In the genomic region with DNA sequence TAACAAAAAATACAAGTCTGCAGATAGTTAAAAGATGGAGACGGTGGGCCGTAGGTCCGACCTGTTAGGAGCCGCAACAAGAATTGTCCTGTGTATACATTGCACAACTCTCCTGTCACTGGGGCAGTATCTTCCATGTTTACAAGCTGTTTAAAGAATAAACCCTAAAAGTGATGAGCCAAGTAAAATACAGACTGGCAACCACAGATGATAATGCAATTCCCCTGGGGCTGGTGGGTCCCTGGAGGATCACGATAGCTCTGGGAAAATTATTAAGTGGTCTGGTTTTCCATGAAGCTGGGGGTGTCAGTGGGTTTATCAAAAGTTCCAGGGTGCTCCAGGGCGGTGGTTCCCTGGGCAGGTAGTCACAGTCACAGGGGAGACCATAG, we compare ENCODE assay signal across 18 cellular contexts. TPM values are rescaled to one million over a fixed set of nuclear protein-coding genes. Genes with fewer than 3 reads are reported as not detected.
DNase-seq lines count a peak whose midpoint lies in the region; ATAC-seq and TF ChIP-seq lines count a peak whose summit lies in the region.
"Had no signal": no experiment of that assay in that cellular context is flagged by ENCODE, and none has a peak within 500 bp of the region (broad histone marks: within the 10 kb centered on the region; RNA-seq: fewer than 3 reads in every experiment).

No MANE protein-coding gene starts in this region.

- no peaks in the 10 kb centered on the region for H3K9me3 Mint-ChIP-seq in osteocyte (ENCODE audit: unreplicated experiment)
- H3K9me3 Mint-ChIP-seq: activated CD4-positive, alpha-beta memory T cell treated with anti-CD3 and anti-CD28 coated beads, Interleukin-2, amount 10 ng/mL, durations not matched to agents 7 days and 5 days; T-helper 1 cell treated with Interleukin-12 subunit alpha and Interleukin-12 subunit beta and Interleukin-4 antibody, amounts not matched to agents 30 μg/mL and 1 μg/mL, for 36 hours had no signal

- DNase-seq in EL (peak; percentile 60), PC-9 (no peak), ecto neural progenitor cell (ENCODE audit: low spot score) (peak; percentile 15), osteocyte (ENCODE audit: extremely low spot score, unreplicated experiment) (peak; percentile 32), upper lobe of right lung (no peak), iPS-NIHi7 (ENCODE audit: extremely low spot score) (no peak)
- DNase-seq in activated CD4-positive, alpha-beta T cell treated with anti-CD3 and anti-CD28 coated beads for 48 hours: no peak
- DNase-seq: activated CD4-positive, alpha-beta memory T cell treated with anti-CD3 and anti-CD28 coated beads, Interleukin-2, amount 10 ng/mL, durations not matched to agents 7 days and 5 days; activated T-cell treated with anti-CD3 and anti-CD28 coated beads, Interleukin-2, amount 50 U/mL, for 48 hours; Calu3; erythroblast; KG1; NK-92 treated with Interleukin-12 subunit alpha and Interleukin-12 subunit beta, amount 100 ng/mL, for 24 hours; stimulated activated CD4-positive, alpha-beta T cell treated with anti-CD3 and anti-CD28 coated beads, Interleukin-4, amount 100 ng/mL, for 1 hour had no signal

- no peaks in the 10 kb centered on the region for H4K20me1 ChIP-seq in PC-9 (ENCODE audit: insufficient read depth)

- intact Hi-C loops in PC-9 (cut with micrococcal nuclease; ENCODE audit: unreplicated experiment): loop anchor here (10.0 kb wide), 1 partner anchor 314 kb away; no protein-coding TSS in a partner anchor
- intact Hi-C loops in upper lobe of right lung (cut with DNase I): loop anchor here (10.0 kb wide), 1 partner anchor 96 kb away; no protein-coding TSS in a partner anchor

- no peak overlapping the region for H3K4me3 ChIP-seq in PC-9
- H3K4me3 ChIP-seq in upper lobe of right lung: no peak overlapping the region

- TF ChIP-seq CTCF in PC-9 (conservative IDR thresholded peaks at IDR 0.05): no peak
- TF ChIP-seq CTCF in osteocyte (IDR thresholded peaks at IDR 0.05): no peak
- TF ChIP-seq CTCF in upper lobe of right lung (IDR thresholded peaks at IDR 0.05): no peak

- no peak overlapping the region for H2AFZ ChIP-seq in PC-9

- no TSS peak for BruUV-seq in PC-9 (replicated peaks; lab: Mats Ljungman, UMichigan)

- ATAC-seq in HG02798 (IDR thresholded peaks at IDR 0.05; ENCODE audit: poor library complexity, unreplicated experiment): no peak
- ATAC-seq in upper lobe of right lung: no peak

- no peaks in the 10 kb centered on the region; the same call in 1 of the 2 replicates for H3F3A ChIP-seq in PC-9 (ENCODE audit: insufficient read depth, low read depth)

- H3K27me3 ChIP-seq in PC-9 (ENCODE audit: insufficient read depth, low read depth): no peaks in the 10 kb centered on the region
- H3K27me3 ChIP-seq in upper lobe of right lung: no peaks in the 10 kb centered on the region

- no peaks in the 10 kb centered on the region for H3K36me3 Mint-ChIP-seq in osteocyte (ENCODE audit: unreplicated experiment)
- H3K36me3 Mint-ChIP-seq: activated naive CD8-positive, alpha-beta T cell had no signal

- peak overlapping the region; percentile 91 for H3K27ac Mint-ChIP-seq in osteocyte (ENCODE audit: unreplicated experiment)
- H3K27ac Mint-ChIP-seq: activated CD4-positive, alpha-beta memory T cell treated with anti-CD3 and anti-CD28 coated beads, Interleukin-2, amount 10 ng/mL, durations not matched to agents 7 days and 5 days; activated naive CD8-positive, alpha-beta T cell; T-helper 1 cell treated with Interleukin-12 subunit alpha and Interleukin-12 subunit beta and Interleukin-4 antibody, amounts not matched to agents 30 μg/mL and 1 μg/mL, for 36 hours had no signal

- H3K4me3 Mint-ChIP-seq in osteocyte (ENCODE audit: unreplicated experiment): no peak overlapping the region
- H3K4me3 Mint-ChIP-seq: activated CD4-positive, alpha-beta memory T cell treated with anti-CD3 and anti-CD28 coated beads, Interleukin-2, amount 10 ng/mL, durations not matched to agents 7 days and 5 days; activated naive CD8-positive, alpha-beta T cell; T-helper 1 cell treated with Interleukin-12 subunit alpha and Interleukin-12 subunit beta and Interleukin-4 antibody, amounts not matched to agents 30 μg/mL and 1 μg/mL, for 36 hours had no signal

- no peaks in the 10 kb centered on the region for H3K27me3 Mint-ChIP-seq in osteocyte (ENCODE audit: unreplicated experiment)
- H3K27me3 Mint-ChIP-seq: activated CD4-positive, alpha-beta memory T cell treated with anti-CD3 and anti-CD28 coated beads, Interleukin-2, amount 10 ng/mL, durations not matched to agents 7 days and 5 days; activated naive CD8-positive, alpha-beta T cell had no signal

- H3K27ac ChIP-seq in PC-9 (no peak overlapping the region), upper lobe of right lung (no peak overlapping the region)

- POLR2A ChIA-PET in PC-9 (lab: Charles Lee; ENCODE audit: unreplicated experiment): no interaction called here

- peaks cover 64% of the 10 kb centered on the region for H3K4me1 Mint-ChIP-seq in osteocyte (ENCODE audit: unreplicated experiment)
- H3K4me1 Mint-ChIP-seq: activated CD4-positive, alpha-beta memory T cell treated with anti-CD3 and anti-CD28 coated beads, Interleukin-2, amount 10 ng/mL, durations not matched to agents 7 days and 5 days had no signal

- CTCF ChIA-PET in PC-9 (lab: Charles Lee): no interaction called here

- H3K4me1 ChIP-seq in PC-9 (replicated peaks; ENCODE audit: insufficient read depth) (peaks cover 21% of the 10 kb centered on the region), upper lobe of right lung (peaks cover 5% of the 10 kb centered on the region)

- no peaks in the 10 kb centered on the region for H3K9me2 ChIP-seq in PC-9 (ENCODE audit: insufficient read depth)

- H3K36me3 ChIP-seq in PC-9 (ENCODE audit: low read depth): no peaks in the 10 kb centered on the region
- no peaks in the 10 kb centered on the region for H3K36me3 ChIP-seq in upper lobe of right lung

- H3K4me2 ChIP-seq in PC-9: 0 out of 2 replicates have a peak overlapping the region, but pooled peaks have one; percentile 31

- no peaks in the 10 kb centered on the region for H3K79me2 ChIP-seq in PC-9 (ENCODE audit: low read depth)

- H3K9me3 ChIP-seq in PC-9 (ENCODE audit: insufficient read depth, low read depth): no peaks in the 10 kb centered on the region
- no peaks in the 10 kb centered on the region for H3K9me3 ChIP-seq in upper lobe of right lung

RNA-seq across cellular contexts. Expression of a gene that starts 8.1 kb away (rescaled TPM):
- total RNA-seq in PC-9 (2021) (14.3 and 16.3 TPM in 2 replicates), osteocyte (0.37 and 0.70 TPM in 2 replicates), upper lobe of right lung (13.1 TPM)
- total RNA-seq: G401 had no signal

Comparison
In these comparisons a context has a peak if more than half of its experiments do, and no peak if none do; other contexts are left out.
1. DNase-seq: peak in EL (single experiment), ecto neural progenitor cell (single experiment) and osteocyte (single experiment); none in PC-9 (0 of 2), upper lobe of right lung (single experiment), iPS-NIHi7 (single experiment) and activated CD4-positive, alpha-beta T cell treated with anti-CD3 and anti-CD28 coated beads for 48 hours (single experiment).